ENCODE assay signal across 16 cellular contexts in the genomic region with DNA sequence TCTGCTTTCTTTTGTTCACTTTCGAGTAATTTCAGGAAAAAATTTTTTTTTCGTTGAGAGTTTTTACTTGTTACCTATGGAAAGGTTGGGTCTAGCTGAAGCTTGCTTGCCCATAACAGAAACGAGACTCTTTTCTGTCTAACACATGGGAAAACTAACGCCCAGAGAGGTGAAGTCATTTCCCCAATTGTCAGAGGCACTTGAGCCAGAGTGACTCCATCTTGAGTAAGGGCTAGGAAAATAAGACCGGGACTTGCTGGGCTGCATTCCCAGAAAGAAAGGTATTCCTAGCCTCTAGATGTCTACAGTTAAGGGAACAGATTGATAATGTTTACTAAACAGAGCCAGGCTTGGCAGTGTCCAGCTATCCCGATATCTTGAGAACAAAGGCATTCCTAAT. TPM values are rescaled to one million over a fixed set of nuclear protein-coding genes. Genes with fewer than 3 reads are reported as not detected.
"Had no signal": no experiment of that assay in that cellular context is flagged by ENCODE, and none has a peak within 500 bp of the region (broad histone marks: within the 10 kb centered on the region; RNA-seq: fewer than 3 reads in every experiment).

No MANE protein-coding gene starts in this region.

- H3K4me1 ChIP-seq: right atrium auricular region had no signal

- ATAC-seq: activated CD4-positive, CD25-positive, alpha-beta regulatory T cell treated with anti-CD3 and anti-CD28 coated beads, Interleukin-2, amount 50 U/mL, for 24 hours; heart right ventricle; left lobe of liver; mucosa of descending colon had no signal

- H3K27ac ChIP-seq: right atrium auricular region, tibial nerve had no signal

- H3K27me3 ChIP-seq: right atrium auricular region, tibial nerve had no signal

- H3K27me3 Mint-ChIP-seq: central memory CD8-positive, alpha-beta T cell; naive thymus-derived CD8-positive, alpha-beta T cell had no signal

- H3K36me3 Mint-ChIP-seq: brain; naive thymus-derived CD8-positive, alpha-beta T cell had no signal

- H3K9me3 Mint-ChIP-seq: activated T-cell treated with anti-CD3 and anti-CD28 coated beads, Interleukin-2, amount 50 U/mL, for 72 hours; brain; central memory CD8-positive, alpha-beta T cell; naive thymus-derived CD8-positive, alpha-beta T cell; T-helper 1 cell treated with Interleukin-12 subunit alpha and Interleukin-12 subunit beta and Interleukin-4 antibody, amounts not matched to agents 30 μg/mL and 1 μg/mL, for 36 hours had no signal

- H3K4me3 ChIP-seq: mucosa of descending colon, right atrium auricular region, skin epidermis had no signal

- H3K27ac Mint-ChIP-seq: brain had no signal

- H3K9me3 ChIP-seq: heart right ventricle, mucosa of descending colon, right atrium auricular region, tibial nerve had no signal

- DNase-seq: activated T-cell treated with anti-CD3 and anti-CD28 coated beads, Interleukin-2, amount 50 U/mL, for 72 hours; amygdala; effector memory CD4-positive, alpha-beta T cell; heart right ventricle; mammary epithelial cell; mucosa of descending colon; naive thymus-derived CD8-positive, alpha-beta T cell; posterior cingulate gyrus had no signal

- H3K36me3 ChIP-seq: heart right ventricle, right atrium auricular region, tibial nerve had no signal

- H3K4me3 Mint-ChIP-seq: brain had no signal

RNA-seq across cellular contexts. Expression of a gene that starts 26.8 kb away (rescaled TPM):
- polyA plus RNA-seq: mammary epithelial cell had no signal
